Comparison of ENCODE assay signal across 19 cellular contexts in the genomic region with DNA sequence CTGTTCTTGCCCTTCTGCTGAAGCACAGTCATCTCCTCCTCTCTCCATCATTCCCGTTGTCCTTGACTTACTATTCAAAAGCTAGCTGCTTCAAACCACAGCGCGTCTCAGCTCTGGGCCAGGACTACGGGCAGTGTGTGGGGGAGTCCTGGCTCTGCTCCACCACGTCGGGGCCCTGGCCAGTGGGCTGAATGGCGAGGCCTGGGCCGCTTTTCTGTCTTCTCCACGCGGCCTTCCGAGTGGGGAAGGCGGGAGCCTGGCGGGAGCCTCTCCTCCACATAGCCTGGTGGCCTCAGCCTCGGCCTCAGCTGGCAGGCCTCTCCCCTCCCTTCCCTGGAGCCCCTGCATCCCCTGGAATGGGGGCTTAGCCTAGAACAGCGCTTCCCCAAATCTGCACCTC.
"Had no signal": no experiment of that assay in that cellular context is flagged by ENCODE, and none has a peak within 500 bp of the region (broad histone marks: within the 10 kb centered on the region; RNA-seq: fewer than 3 reads in every experiment).

No MANE protein-coding gene starts in this region.

- H3K36me3 Mint-ChIP-seq: activated naive CD8-positive, alpha-beta T cell treated with anti-CD3 and anti-CD28 coated beads for 36 hours had no signal

- H3K4me2 ChIP-seq: smooth muscle cell had no signal

- H3K27me3 ChIP-seq: sigmoid colon had no signal

- H3K27ac ChIP-seq: parathyroid adenoma, sigmoid colon had no signal

- H3K27ac Mint-ChIP-seq: activated B cell treated with CpG ODN at 0.5 μM for 24 hours; activated CD4-positive, alpha-beta T cell treated with anti-CD3 and anti-CD28 coated beads for 36 hours; activated naive CD8-positive, alpha-beta T cell treated with anti-CD3 and anti-CD28 coated beads for 36 hours; activated T-cell treated with anti-CD3 and anti-CD28 coated beads, Interleukin-2, amount 50 U/mL, for 24 hours; activated T-helper 2 cell treated with anti-CD3 and anti-CD28 coated beads, Interferon-gamma antibody, Interleukin-2, Interleukin-4, amounts not matched to agents 10 μg/mL and 5 μg/mL and 100 μg/mL, durations not matched to agents 14 hours and 24 hours and 36 hours; dendritic cell treated with granulocyte-macrophage colony-stimulating factor and Interleukin-4, amounts not matched to agents 40 ng/mL and 50 ng/mL, for 4 days; T-helper 17 cell had no signal

- H3K4me3 Mint-ChIP-seq: activated B cell treated with CpG ODN at 0.5 μM for 24 hours; activated CD4-positive, alpha-beta T cell treated with anti-CD3 and anti-CD28 coated beads for 36 hours; activated naive CD8-positive, alpha-beta T cell treated with anti-CD3 and anti-CD28 coated beads for 36 hours; activated T-cell treated with anti-CD3 and anti-CD28 coated beads, Interleukin-2, amount 50 U/mL, for 24 hours; dendritic cell treated with granulocyte-macrophage colony-stimulating factor and Interleukin-4, amounts not matched to agents 40 ng/mL and 50 ng/mL, for 4 days; naive thymus-derived CD8-positive, alpha-beta T cell; T-helper 17 cell had no signal

- H3K4me1 Mint-ChIP-seq: activated B cell treated with CpG ODN at 0.5 μM for 24 hours; activated CD4-positive, alpha-beta T cell treated with anti-CD3 and anti-CD28 coated beads for 36 hours; activated naive CD8-positive, alpha-beta T cell treated with anti-CD3 and anti-CD28 coated beads for 36 hours had no signal

- H3K4me1 ChIP-seq: parathyroid adenoma had no signal

- H3K9me3 Mint-ChIP-seq: activated B cell treated with CpG ODN at 0.5 μM for 24 hours; activated naive CD8-positive, alpha-beta T cell treated with anti-CD3 and anti-CD28 coated beads for 36 hours; activated T-cell treated with anti-CD3 and anti-CD28 coated beads, Interleukin-2, amount 50 U/mL, for 24 hours; activated T-helper 2 cell treated with anti-CD3 and anti-CD28 coated beads, Interferon-gamma antibody, Interleukin-2, Interleukin-4, amounts not matched to agents 10 μg/mL and 5 μg/mL and 100 μg/mL, durations not matched to agents 14 hours and 24 hours and 36 hours; dendritic cell treated with granulocyte-macrophage colony-stimulating factor and Interleukin-4, amounts not matched to agents 40 ng/mL and 50 ng/mL, for 4 days; naive thymus-derived CD8-positive, alpha-beta T cell had no signal

- DNase-seq: activated B cell treated with CpG ODN at 0.5 μM for 24 hours; activated CD4-positive, alpha-beta T cell treated with anti-CD3 and anti-CD28 coated beads for 36 hours; activated CD4-positive, alpha-beta T cell treated with anti-CD3 and anti-CD28 coated beads, Interleukin-2, amount 50 U/mL, for 4 hours; activated CD8-positive, alpha-beta memory T cell treated with anti-CD3 and anti-CD28 coated beads for 24 hours; activated CD8-positive, alpha-beta memory T cell treated with anti-CD3 and anti-CD28 coated beads, Interleukin-2, amount 50 U/mL, for 4 hours; activated naive CD4-positive, alpha-beta T cell; activated naive CD8-positive, alpha-beta T cell treated with anti-CD3 and anti-CD28 coated beads for 36 hours; activated T-cell treated with anti-CD3 and anti-CD28 coated beads, Interleukin-2, amount 50 U/mL, for 24 hours; effector CD8-positive, alpha-beta T cell; naive thymus-derived CD8-positive, alpha-beta T cell; sigmoid colon; stimulated activated CD4-positive, alpha-beta T cell treated with anti-CD3 and anti-CD28 coated beads, Interleukin-4, amount 100 ng/mL, for 1 hour; stimulated activated naive CD4-positive, alpha-beta T cell; T-helper 17 cell had no signal

- ATAC-seq: activated CD4-positive, alpha-beta T cell treated with anti-CD3 and anti-CD28 coated beads for 36 hours; esophagus mucosa; naive thymus-derived CD8-positive, alpha-beta T cell; T-helper 17 cell had no signal

- H3K9me3 ChIP-seq: sigmoid colon had no signal

- H3K4me3 ChIP-seq: sigmoid colon, smooth muscle cell had no signal

- H3K27me3 Mint-ChIP-seq: activated B cell treated with CpG ODN at 0.5 μM for 24 hours; activated CD4-positive, alpha-beta T cell treated with anti-CD3 and anti-CD28 coated beads for 36 hours; activated naive CD8-positive, alpha-beta T cell treated with anti-CD3 and anti-CD28 coated beads for 36 hours; activated T-cell treated with anti-CD3 and anti-CD28 coated beads, Interleukin-2, amount 50 U/mL, for 24 hours; dendritic cell treated with granulocyte-macrophage colony-stimulating factor and Interleukin-4, amounts not matched to agents 40 ng/mL and 50 ng/mL, for 4 days; naive thymus-derived CD8-positive, alpha-beta T cell; T-helper 17 cell had no signal

- H2AFZ ChIP-seq: parathyroid adenoma had no signal
